In the genomic region with DNA sequence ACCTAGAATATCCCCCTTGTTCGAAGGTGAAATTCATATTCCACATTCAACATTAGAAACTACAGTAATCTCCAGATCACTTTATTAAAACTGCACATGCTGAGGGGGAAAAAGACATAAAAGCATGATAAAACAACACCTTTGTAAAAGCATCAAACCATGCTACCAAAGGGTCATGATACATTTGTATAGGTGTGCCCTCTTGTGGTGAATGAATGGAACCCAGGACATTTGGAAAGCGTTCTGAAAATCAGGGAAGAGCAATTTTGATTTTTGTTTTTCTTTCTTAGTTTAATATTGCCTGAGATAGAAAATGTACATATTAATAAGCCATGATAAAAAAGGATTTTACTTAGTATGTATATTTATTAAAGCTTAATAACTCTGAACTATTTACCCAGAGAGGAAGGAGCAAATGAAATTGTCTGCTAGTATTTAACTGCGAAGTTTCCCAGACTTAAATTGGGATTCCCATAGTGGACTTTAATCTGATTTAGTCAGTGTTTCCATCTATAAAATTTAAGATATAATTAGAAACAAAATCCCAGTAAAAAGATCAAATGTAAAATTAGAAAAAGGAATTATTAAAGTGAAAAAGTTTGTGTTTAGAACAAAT, we compare ENCODE assay signal across 8 cellular contexts.
A peak's percentile ranks its signal among the peaks of the same experiment; 100 is the strongest.
DNase-seq lines count a peak whose midpoint lies in the region; ATAC-seq and TF ChIP-seq lines count a peak whose summit lies in the region.

No MANE protein-coding gene starts in this region.

- H3K4me1 ChIP-seq in parathyroid adenoma = no peaks in the 10 kb centered on the region

- H3K27me3 ChIP-seq in parathyroid adenoma (ENCODE audit: control insufficient read depth, insufficient read depth, low read length) = no peaks in the 10 kb centered on the region

- no peaks in the 10 kb centered on the region for H3K9me3 ChIP-seq in parathyroid adenoma (ENCODE audit: control insufficient read depth, low read length)

- TF ChIP-seq CTCF in parathyroid adenoma (IDR thresholded peaks at IDR 0.05) = peak; percentile 35

- H3K9ac ChIP-seq in parathyroid adenoma = no peak overlapping the region

- peak; percentile 12 for DNase-seq in DMS79 treated with DMSO at 0.1 percent for 48 hours (lab: John Stamatoyannopoulos, UW)
- peak; percentile 69 for DNase-seq in NCI-H748 (lab: John Stamatoyannopoulos, UW; ENCODE audit: unreplicated experiment)
- DNase-seq in dedifferentiated amniotic fluid mesenchymal stem cell (ENCODE audit: extremely low spot score) = peak; percentile 23
- no peak for DNase-seq in stimulated activated naive CD8-positive, alpha-beta T cell treated with anti-CD3 and anti-CD28 coated beads, Interleukin-15, Interleukin-2, amounts not matched to agents 100 U/mL and 50 U/mL, for 24 hours

- H3K27ac ChIP-seq in parathyroid adenoma = no peak overlapping the region

- H3K79me2 ChIP-seq in parathyroid adenoma = no peaks in the 10 kb centered on the region

- no peaks in the 10 kb centered on the region for H3K36me3 ChIP-seq in parathyroid adenoma (ENCODE audit: control insufficient read depth, insufficient read depth, low read length)

- no peak overlapping the region for H2AFZ ChIP-seq in parathyroid adenoma

- ATAC-seq in HG03159 (IDR thresholded peaks at IDR 0.05; ENCODE audit: unreplicated experiment) (peak; percentile 69), HG02973 (IDR thresholded peaks at IDR 0.05; ENCODE audit: unreplicated experiment) (no peak), GM19397 (IDR thresholded peaks at IDR 0.05; ENCODE audit: unreplicated experiment) (no peak)
- no peak for ATAC-seq in stimulated activated naive CD8-positive, alpha-beta T cell treated with anti-CD3 and anti-CD28 coated beads, Interleukin-15, Interleukin-2, amounts not matched to agents 100 U/mL and 50 U/mL, for 24 hours

- no peak overlapping the region for H3K4me3 ChIP-seq in parathyroid adenoma (ENCODE audit: low read depth, low read length)

- no peak overlapping the region for H3K4me2 ChIP-seq in parathyroid adenoma (ENCODE audit: low read length)
